In the genomic region with DNA sequence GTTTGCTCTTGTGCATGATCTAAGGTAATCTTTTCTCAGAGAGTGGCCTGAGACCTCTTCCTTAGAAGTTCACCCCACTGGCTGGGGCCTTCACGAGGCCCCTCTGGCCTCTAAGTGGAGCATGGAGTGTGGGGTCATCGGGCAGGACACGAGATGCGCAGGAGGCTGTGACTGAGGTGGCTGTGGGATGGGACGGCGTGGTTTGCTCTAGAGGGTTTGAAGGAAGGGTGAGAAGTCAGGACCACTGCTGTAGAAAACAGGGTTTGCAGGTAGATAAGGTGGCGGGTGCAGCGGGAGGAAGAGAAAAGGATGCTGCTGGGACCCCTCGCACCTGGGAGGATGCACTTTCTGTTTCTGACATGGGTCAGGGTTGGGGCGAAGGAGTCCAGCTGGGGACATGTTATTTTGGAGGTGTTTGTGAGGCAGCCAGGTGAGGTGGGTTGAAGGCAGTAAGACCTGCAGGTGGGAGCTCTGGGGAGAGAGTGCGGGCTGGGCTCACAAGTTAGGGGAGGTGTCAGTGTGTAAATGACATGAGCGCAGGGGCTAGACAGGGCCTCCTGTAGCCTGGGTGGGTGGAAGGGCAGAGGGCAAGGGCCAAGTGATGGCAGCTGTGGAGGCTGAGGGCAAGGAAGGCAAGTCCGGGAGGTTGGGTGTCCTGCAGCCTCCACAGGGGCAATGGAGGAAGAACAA, we compare ENCODE assay signal across 13 cellular contexts.
A peak's percentile ranks its signal among the peaks of the same experiment; 100 is the strongest.
DNase-seq lines count a peak whose midpoint lies in the region; ATAC-seq and TF ChIP-seq lines count a peak whose summit lies in the region.
"Had no signal": no experiment of that assay in that cellular context is flagged by ENCODE, and none has a peak within 500 bp of the region (broad histone marks: within the 10 kb centered on the region; RNA-seq: fewer than 3 reads in every experiment).

No MANE protein-coding gene starts in this region.

- H3K9me3 Mint-ChIP-seq in activated T-cell treated with anti-CD3 and anti-CD28 coated beads, Interleukin-2, amount 50 U/mL, for 4 hours = peaks cover 3% of the 10 kb centered on the region

- no peak overlapping the region for H3K4me3 ChIP-seq in coronary artery
- H3K4me3 ChIP-seq: BLaER1 treated with 17β-estradiol and CSF1 and Interleukin-3, amounts not matched to agents 10 nM and 100 nM; K562 had no signal

- no peak overlapping the region for H3K4me3 Mint-ChIP-seq in activated T-cell treated with anti-CD3 and anti-CD28 coated beads, Interleukin-2, amount 50 U/mL, for 4 hours

- peak; percentile 46 for DNase-seq in activated effector memory CD4-positive, alpha-beta T cell treated with anti-CD3 and anti-CD28 coated beads, Interleukin-2, amount 50 U/mL, for 16 hours
- no peak for DNase-seq in activated effector memory CD4-positive, alpha-beta T cell treated with Interleukin-2 at 50 U/mL for 16 hours
- DNase-seq in GM03348 (ENCODE audit: low spot score) (peak; percentile 1), coronary artery (ENCODE audit: low spot score) (peak; percentile 47), omental fat pad (ENCODE audit: low spot score) (peak; percentile 7), cerebellum (ENCODE audit: low spot score) (no peak), RKO (ENCODE audit: low spot score) (no peak)
- DNase-seq in activated T-cell treated with anti-CD3 and anti-CD28 coated beads, Interleukin-2, amount 50 U/mL, for 4 hours = no peak
- DNase-seq: NCI-H1105 treated with DMSO at 0.1 percent for 48 hours, NCI-H1694, SHP77 treated with DMSO at 0.1 percent for 48 hours had no signal

- no peaks in the 10 kb centered on the region for H3K36me3 Mint-ChIP-seq in activated T-cell treated with anti-CD3 and anti-CD28 coated beads, Interleukin-2, amount 50 U/mL, for 4 hours (ENCODE audit: insufficient read depth)

- TF ChIP-seq CTCF in coronary artery (IDR thresholded peaks at IDR 0.05) (no peak), omental fat pad (IDR thresholded peaks at IDR 0.05) (no peak)

- H3K27ac ChIP-seq in coronary artery = no peak overlapping the region
- H3K27ac ChIP-seq: BLaER1 treated with 17β-estradiol and CSF1 and Interleukin-3, amounts not matched to agents 10 nM and 100 nM had no signal

- H3K27me3 Mint-ChIP-seq in activated T-cell treated with anti-CD3 and anti-CD28 coated beads, Interleukin-2, amount 50 U/mL, for 4 hours (ENCODE audit: low read depth) = no peaks in the 10 kb centered on the region

- H3K4me1 Mint-ChIP-seq in activated T-cell treated with anti-CD3 and anti-CD28 coated beads, Interleukin-2, amount 50 U/mL, for 4 hours (ENCODE audit: low read depth) = peaks cover 8% of the 10 kb centered on the region

- ATAC-seq in omental fat pad (ENCODE audit: low FRiP score) = no peak
- no peak for ATAC-seq in activated T-cell treated with anti-CD3 and anti-CD28 coated beads, Interleukin-2, amount 50 U/mL, for 4 hours
- ATAC-seq: K562 had no signal

Comparison
In these comparisons a context has a peak if more than half of its experiments do, and no peak if none do; other contexts are left out.
1. DNase-seq: peak in activated effector memory CD4-positive, alpha-beta T cell treated with anti-CD3 and anti-CD28 coated beads, Interleukin-2, amount 50 U/mL, for 16 hours (single experiment), GM03348 (single experiment), coronary artery (single experiment) and omental fat pad (single experiment); none in activated effector memory CD4-positive, alpha-beta T cell treated with Interleukin-2 at 50 U/mL for 16 hours (single experiment), cerebellum (single experiment), RKO (single experiment) and activated T-cell treated with anti-CD3 and anti-CD28 coated beads, Interleukin-2, amount 50 U/mL, for 4 hours (single experiment).